19 cellular contexts compared by ENCODE assay signal in genomic region chr11:34084637-34085036, GRCh38. TPM values are rescaled to one million over a fixed set of nuclear protein-coding genes. Genes with fewer than 3 reads are reported as not detected.
DNase-seq lines count a peak whose midpoint lies in the region; ATAC-seq and TF ChIP-seq lines count a peak whose summit lies in the region.
"Had no signal": no experiment of that assay in that cellular context is flagged by ENCODE, and none has a peak within 500 bp of the region (broad histone marks: within the 10 kb centered on the region; RNA-seq: fewer than 3 reads in every experiment).

No MANE protein-coding gene starts in this region.

- H3K9ac ChIP-seq in MM.1S (ENCODE audit: low read length), result no peak overlapping the region

- DNase-seq in activated naive CD4-positive, alpha-beta T cell treated with anti-CD3 and anti-CD28 coated beads, Interleukin-2, amount 50 U/mL, for 72 hours (ENCODE audit: low spot score in 2 of 2), result no peak
- DNase-seq in MM.1S, result no peak
- no peak for DNase-seq in activated naive CD8-positive, alpha-beta T cell treated with anti-CD3 and anti-CD28 coated beads for 36 hours
- no peak for DNase-seq in stimulated activated effector memory CD8-positive, alpha-beta T cell treated with anti-CD3 and anti-CD28 coated beads, Interleukin-12 subunit alpha, Interleukin-12 subunit beta, amount 100 ng/mL, for 72 hours (ENCODE audit: low spot score in 2 of 2)
- no peak for DNase-seq in UCSD-AML1 (lab: John Stamatoyannopoulos, UW; ENCODE audit: unreplicated experiment)
- DNase-seq: activated CD4-positive, alpha-beta T cell treated with anti-CD3 and anti-CD28 coated beads for 1 hour; brain microvascular endothelial cell; colonic mucosa; DMS79 treated with DMSO at 0.1 percent for 48 hours; left colon; NCI-H1092 treated with DMSO at 0.1 percent for 48 hours; NCI-H2029 treated with DMSO at 0.1 percent for 48 hours; NCI-H446 treated with DMSO at 0.1 percent for 48 hours; nephron progenitor cell; NK-92 treated with Interleukin-12 subunit alpha and Interleukin-12 subunit beta, amount 100 ng/mL, for 24 hours; T1000 had no signal

- peak overlapping the region; percentile 0; the same call in 1 of the 2 replicates for H3K4me2 ChIP-seq in MM.1S (ENCODE audit: low read depth, low read length)

- no peaks in the 10 kb centered on the region for H3K27me3 Mint-ChIP-seq in activated naive CD4-positive, alpha-beta T cell treated with anti-CD3 and anti-CD28 coated beads, Interleukin-2, amount 50 U/mL, for 24 hours
- no peaks in the 10 kb centered on the region for H3K27me3 Mint-ChIP-seq in activated naive CD8-positive, alpha-beta T cell treated with anti-CD3 and anti-CD28 coated beads for 36 hours

- H3K79me2 ChIP-seq in MM.1S (ENCODE audit: low read length), result peaks cover 83% of the 10 kb centered on the region

- H3K4me1 ChIP-seq in MM.1S (ENCODE audit: low read length), result peaks cover 26% of the 10 kb centered on the region
- H3K4me1 ChIP-seq: colonic mucosa had no signal

- no peaks in the 10 kb centered on the region for H3K9me3 Mint-ChIP-seq in activated naive CD4-positive, alpha-beta T cell treated with anti-CD3 and anti-CD28 coated beads, Interleukin-2, amount 50 U/mL, for 24 hours
- H3K9me3 Mint-ChIP-seq in activated naive CD4-positive, alpha-beta T cell treated with anti-CD3 and anti-CD28 coated beads, Interleukin-2, amount 50 U/mL, for 72 hours, result no peaks in the 10 kb centered on the region
- H3K9me3 Mint-ChIP-seq in activated naive CD8-positive, alpha-beta T cell treated with anti-CD3 and anti-CD28 coated beads for 36 hours, result no peaks in the 10 kb centered on the region
- no peaks in the 10 kb centered on the region for H3K9me3 Mint-ChIP-seq in stimulated activated effector memory CD8-positive, alpha-beta T cell treated with anti-CD3 and anti-CD28 coated beads, Interleukin-12 subunit alpha, Interleukin-12 subunit beta, amount 100 ng/mL, for 72 hours
- H3K9me3 Mint-ChIP-seq: nephron progenitor cell had no signal

- H3F3A ChIP-seq in MM.1S (ENCODE audit: insufficient read depth, low read length), result peaks cover 37% of the 10 kb centered on the region

- peaks cover 25% of the 10 kb centered on the region for H3K36me3 ChIP-seq in MM.1S (replicated peaks; ENCODE audit: insufficient read depth, low read length)

- H3K36me3 Mint-ChIP-seq in activated naive CD4-positive, alpha-beta T cell treated with anti-CD3 and anti-CD28 coated beads, Interleukin-2, amount 50 U/mL, for 24 hours, result peaks cover 22% of the 10 kb centered on the region
- H3K36me3 Mint-ChIP-seq in activated naive CD4-positive, alpha-beta T cell treated with anti-CD3 and anti-CD28 coated beads, Interleukin-2, amount 50 U/mL, for 72 hours, result peaks cover 28 to 37% of the 10 kb centered on the region in 2 donors
- H3K36me3 Mint-ChIP-seq in activated naive CD8-positive, alpha-beta T cell treated with anti-CD3 and anti-CD28 coated beads for 36 hours, result peaks cover 39% of the 10 kb centered on the region
- peaks cover 100% of the 10 kb centered on the region for H3K36me3 Mint-ChIP-seq in stimulated activated effector memory CD8-positive, alpha-beta T cell treated with anti-CD3 and anti-CD28 coated beads, Interleukin-12 subunit alpha, Interleukin-12 subunit beta, amount 100 ng/mL, for 72 hours

- H3K4me3 Mint-ChIP-seq in activated naive CD4-positive, alpha-beta T cell treated with anti-CD3 and anti-CD28 coated beads, Interleukin-2, amount 50 U/mL, for 24 hours, result no peak overlapping the region
- no peak overlapping the region for H3K4me3 Mint-ChIP-seq in activated naive CD8-positive, alpha-beta T cell treated with anti-CD3 and anti-CD28 coated beads for 36 hours
- no peak overlapping the region for H3K4me3 Mint-ChIP-seq in stimulated activated effector memory CD8-positive, alpha-beta T cell treated with anti-CD3 and anti-CD28 coated beads, Interleukin-12 subunit alpha, Interleukin-12 subunit beta, amount 100 ng/mL, for 72 hours
- H3K4me3 Mint-ChIP-seq: nephron progenitor cell had no signal

- no peaks in the 10 kb centered on the region; the same call in 1 of the 2 replicates for H4K20me1 ChIP-seq in MM.1S (ENCODE audit: insufficient read depth, low read length)

- H3K4me1 Mint-ChIP-seq in activated naive CD4-positive, alpha-beta T cell treated with anti-CD3 and anti-CD28 coated beads, Interleukin-2, amount 50 U/mL, for 24 hours, result peaks cover 17% of the 10 kb centered on the region
- peaks cover 14% of the 10 kb centered on the region for H3K4me1 Mint-ChIP-seq in activated naive CD8-positive, alpha-beta T cell treated with anti-CD3 and anti-CD28 coated beads for 36 hours
- peaks cover 20% of the 10 kb centered on the region for H3K4me1 Mint-ChIP-seq in stimulated activated effector memory CD8-positive, alpha-beta T cell treated with anti-CD3 and anti-CD28 coated beads, Interleukin-12 subunit alpha, Interleukin-12 subunit beta, amount 100 ng/mL, for 72 hours
- H3K4me1 Mint-ChIP-seq: nephron progenitor cell had no signal

- no peak for ATAC-seq in activated naive CD4-positive, alpha-beta T cell treated with anti-CD3 and anti-CD28 coated beads, Interleukin-2, amount 50 U/mL, for 72 hours
- no peak for ATAC-seq in stimulated activated effector memory CD8-positive, alpha-beta T cell treated with anti-CD3 and anti-CD28 coated beads, Interleukin-12 subunit alpha, Interleukin-12 subunit beta, amount 100 ng/mL, for 72 hours
- ATAC-seq in HG03025 (IDR thresholded peaks at IDR 0.05; ENCODE audit: low FRiP score, unreplicated experiment), result no peak
- ATAC-seq in HG03280 (IDR thresholded peaks at IDR 0.05; ENCODE audit: unreplicated experiment), result no peak
- ATAC-seq: left colon had no signal

- no peaks in the 10 kb centered on the region for H3K9me3 ChIP-seq in MM.1S (replicated peaks; ENCODE audit: insufficient read depth, low read length)
- H3K9me3 ChIP-seq: colonic mucosa had no signal

- no peak for TF ChIP-seq CTCF in MM.1S (IDR thresholded peaks at IDR 0.05; ENCODE audit: low read length)

- no peak overlapping the region for H2AFZ ChIP-seq in MM.1S (ENCODE audit: low read length)

- peak overlapping the region; percentile 95; the same call in 1 of the 2 replicates for H3K27ac ChIP-seq in MM.1S (ENCODE audit: low read length)
- H3K27ac ChIP-seq: brain microvascular endothelial cell, colonic mucosa had no signal

- H3K4me3 ChIP-seq in MM.1S (ENCODE audit: low read length), result no peak overlapping the region
- H3K4me3 ChIP-seq: colonic mucosa had no signal

- H3K27me3 ChIP-seq in MM.1S (replicated peaks; ENCODE audit: insufficient read depth, low read length), result no peaks in the 10 kb centered on the region
- H3K27me3 ChIP-seq: brain microvascular endothelial cell, colonic mucosa had no signal

- H3K27ac Mint-ChIP-seq in activated naive CD4-positive, alpha-beta T cell treated with anti-CD3 and anti-CD28 coated beads, Interleukin-2, amount 50 U/mL, for 24 hours, result peak overlapping the region; percentile 83
- H3K27ac Mint-ChIP-seq in activated naive CD4-positive, alpha-beta T cell treated with anti-CD3 and anti-CD28 coated beads, Interleukin-2, amount 50 U/mL, for 72 hours, result peak overlapping the region in 1 of 2 donors; percentile 28
- peak overlapping the region; percentile 4 for H3K27ac Mint-ChIP-seq in activated naive CD8-positive, alpha-beta T cell treated with anti-CD3 and anti-CD28 coated beads for 36 hours
- peak overlapping the region; percentile 81 for H3K27ac Mint-ChIP-seq in stimulated activated effector memory CD8-positive, alpha-beta T cell treated with anti-CD3 and anti-CD28 coated beads, Interleukin-12 subunit alpha, Interleukin-12 subunit beta, amount 100 ng/mL, for 72 hours
- H3K27ac Mint-ChIP-seq: nephron progenitor cell had no signal

- no peaks in the 10 kb centered on the region for H3K9me2 ChIP-seq in MM.1S (replicated peaks; ENCODE audit: insufficient read depth, low read length)

RNA-seq across cellular contexts. Expression of gene NAT10, which starts 20.8 kb away (rescaled TPM):
- total RNA-seq in activated naive CD4-positive, alpha-beta T cell treated with anti-CD3 and anti-CD28 coated beads, Interleukin-2, amount 50 U/mL, for 72 hours, result 100 to 1,000 TPM in 1 of 2 donors, 10 to 100 TPM in 1; 53.9 to 154 TPM
- total RNA-seq in activated naive CD8-positive, alpha-beta T cell treated with anti-CD3 and anti-CD28 coated beads for 36 hours, result 100 to 1,000 TPM; 160 to 169 TPM

RNA-seq across cellular contexts. Expression of gene CAPRIN1, which starts 33.1 kb away (rescaled TPM):
- total RNA-seq in activated naive CD4-positive, alpha-beta T cell treated with anti-CD3 and anti-CD28 coated beads, Interleukin-2, amount 50 U/mL, for 72 hours, result 100 to 1,000 TPM; 191 to 241 TPM
- total RNA-seq in activated naive CD8-positive, alpha-beta T cell treated with anti-CD3 and anti-CD28 coated beads for 36 hours, result 100 to 1,000 TPM; 313 to 342 TPM
